In the genomic region with DNA sequence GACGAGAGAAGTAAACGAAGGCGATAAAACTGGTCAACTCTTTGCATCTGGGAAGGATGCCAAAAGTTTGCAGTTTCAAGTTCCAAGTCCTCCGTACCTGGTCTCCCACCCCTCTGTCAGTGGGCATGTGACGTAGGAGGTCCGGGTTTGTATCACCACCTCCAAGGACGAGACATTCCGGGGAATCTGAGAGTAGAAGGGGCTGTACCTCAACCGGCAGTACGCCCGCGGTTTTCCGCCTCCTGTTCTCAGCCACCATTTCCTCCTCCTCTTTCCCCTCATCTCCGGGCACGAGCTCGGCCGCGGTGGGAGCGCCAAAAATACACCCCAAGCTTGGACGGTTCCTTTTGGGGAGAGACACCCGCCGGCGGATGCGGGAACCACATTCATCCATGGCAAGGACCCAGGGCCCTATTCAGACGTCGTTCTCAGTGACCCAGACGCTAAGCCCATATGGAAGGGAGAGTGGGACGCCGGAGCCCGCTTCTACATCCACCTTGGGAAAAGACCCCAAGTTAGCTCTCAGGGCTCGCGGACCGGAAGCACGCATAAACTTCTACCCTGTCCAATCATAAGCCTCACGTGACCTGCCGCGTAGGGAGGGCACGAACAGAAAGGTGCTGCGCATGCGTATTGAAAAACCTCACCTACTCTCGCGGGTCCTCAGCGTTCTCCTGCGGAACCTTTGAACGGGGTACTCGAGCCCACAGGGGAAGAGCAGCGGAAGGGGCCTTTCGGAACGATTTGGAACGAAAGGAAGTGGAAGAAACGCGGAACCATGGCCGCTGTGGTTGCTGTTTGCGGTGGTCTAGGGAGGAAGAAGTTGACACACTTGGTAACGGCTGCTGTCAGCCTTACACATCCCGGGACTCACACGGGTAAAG, we compare ENCODE assay signal across 8 cellular contexts. TPM values are rescaled to one million over a fixed set of nuclear protein-coding genes. Genes with fewer than 3 reads are reported as not detected.
DNase-seq lines count a peak whose midpoint lies in the region; ATAC-seq, FAIRE-seq and TF ChIP-seq lines count a peak whose summit lies in the region.

A gene with protein sequence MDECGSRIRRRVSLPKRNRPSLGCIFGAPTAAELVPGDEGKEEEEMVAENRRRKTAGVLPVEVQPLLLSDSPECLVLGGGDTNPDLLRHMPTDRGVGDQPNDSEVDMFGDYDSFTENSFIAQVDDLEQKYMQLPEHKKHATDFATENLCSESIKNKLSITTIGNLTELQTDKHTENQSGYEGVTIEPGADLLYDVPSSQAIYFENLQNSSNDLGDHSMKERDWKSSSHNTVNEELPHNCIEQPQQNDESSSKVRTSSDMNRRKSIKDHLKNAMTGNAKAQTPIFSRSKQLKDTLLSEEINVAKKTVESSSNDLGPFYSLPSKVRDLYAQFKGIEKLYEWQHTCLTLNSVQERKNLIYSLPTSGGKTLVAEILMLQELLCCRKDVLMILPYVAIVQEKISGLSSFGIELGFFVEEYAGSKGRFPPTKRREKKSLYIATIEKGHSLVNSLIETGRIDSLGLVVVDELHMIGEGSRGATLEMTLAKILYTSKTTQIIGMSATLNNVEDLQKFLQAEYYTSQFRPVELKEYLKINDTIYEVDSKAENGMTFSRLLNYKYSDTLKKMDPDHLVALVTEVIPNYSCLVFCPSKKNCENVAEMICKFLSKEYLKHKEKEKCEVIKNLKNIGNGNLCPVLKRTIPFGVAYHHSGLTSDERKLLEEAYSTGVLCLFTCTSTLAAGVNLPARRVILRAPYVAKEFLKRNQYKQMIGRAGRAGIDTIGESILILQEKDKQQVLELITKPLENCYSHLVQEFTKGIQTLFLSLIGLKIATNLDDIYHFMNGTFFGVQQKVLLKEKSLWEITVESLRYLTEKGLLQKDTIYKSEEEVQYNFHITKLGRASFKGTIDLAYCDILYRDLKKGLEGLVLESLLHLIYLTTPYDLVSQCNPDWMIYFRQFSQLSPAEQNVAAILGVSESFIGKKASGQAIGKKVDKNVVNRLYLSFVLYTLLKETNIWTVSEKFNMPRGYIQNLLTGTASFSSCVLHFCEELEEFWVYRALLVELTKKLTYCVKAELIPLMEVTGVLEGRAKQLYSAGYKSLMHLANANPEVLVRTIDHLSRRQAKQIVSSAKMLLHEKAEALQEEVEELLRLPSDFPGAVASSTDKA (minus strand): TSS at position 524 of the 884 bp plus-strand sequence. CDS start 130 bp downstream, at position 394.
A gene (plus strand): TSS at position 759 of the 884 bp plus-strand sequence. CDS start 20 bp downstream, at position 779.

- under 1% methylated on average over 49 of the region's 57 CpGs for WGBS in esophagus muscularis mucosa

- TF ChIP-seq EP300 in esophagus muscularis mucosa (IDR thresholded peaks at IDR 0.05): no peak

- H3K4me1 Mint-ChIP-seq in activated T-cell treated with anti-CD3 and anti-CD28 coated beads, Interleukin-2, amount 50 U/mL, for 72 hours (ENCODE audit: low read depth): peaks cover 47% of the 10 kb centered on the region

- FAIRE-seq in RCC 7860 (lab: Jason Lieb, UNC): peak; percentile 61

- no peaks in the 10 kb centered on the region for H3K27me3 ChIP-seq in Karpas-422 (ENCODE audit: low read length)
- no peaks in the 10 kb centered on the region for H3K27me3 ChIP-seq in esophagus muscularis mucosa
- no peaks in the 10 kb centered on the region for H3K27me3 ChIP-seq in muscle layer of duodenum (ENCODE audit: low read depth, low read length)

- peak in 2 of 3 experiments; percentile 14 to 39 for TF ChIP-seq CTCF in esophagus muscularis mucosa (IDR thresholded peaks at IDR 0.05)

- no peak within 1 kb of the TSS for H2AFZ ChIP-seq in Karpas-422 (ENCODE audit: low read length)

- peak within 1 kb of the TSS; percentile 94 to 99 for H3K4me3 Mint-ChIP-seq in activated T-cell treated with anti-CD3 and anti-CD28 coated beads, Interleukin-2, amount 50 U/mL, for 72 hours

- H3K27ac Mint-ChIP-seq in activated T-cell treated with anti-CD3 and anti-CD28 coated beads, Interleukin-2, amount 50 U/mL, for 72 hours: peak within 1 kb of the TSS; percentile 100

- peak within 1 kb of the TSS; percentile 85 for H3K9ac ChIP-seq in Karpas-422 (ENCODE audit: low read length)

- peak; percentile 91 for ATAC-seq in GM21825 (IDR thresholded peaks at IDR 0.05; ENCODE audit: unreplicated experiment)
- peak; percentile 93 to 94 for ATAC-seq in activated T-cell treated with anti-CD3 and anti-CD28 coated beads, Interleukin-2, amount 50 U/mL, for 72 hours (replicated peaks in 1 of 2)

- peaks cover 21% of the 10 kb centered on the region; the same call in 1 of the 2 replicates for H3K36me3 ChIP-seq in Karpas-422 (ENCODE audit: insufficient read depth, low read length)
- peaks cover 14 to 55% (median 35%) of the 10 kb centered on the region in 4 donors for H3K36me3 ChIP-seq in esophagus muscularis mucosa
- peaks cover 12 to 48% of the 10 kb centered on the region in 2 donors for H3K36me3 ChIP-seq in muscle layer of duodenum (ENCODE audit: control insufficient read depth in 1 of 2, insufficient read depth in 2 of 2, low read length in 2 of 2)

- H3K27ac ChIP-seq in Karpas-422 (ENCODE audit: low read length) (peak within 1 kb of the TSS; percentile 41), esophagus muscularis mucosa (replicated peaks in 1 of 4) (peak within 1 kb of the TSS; percentile 93 to 97 (median 96)), muscle layer of duodenum (ENCODE audit: low read length) (peak within 1 kb of the TSS; percentile 97)

- H3K79me2 ChIP-seq in Karpas-422 (ENCODE audit: low read length): peaks cover 56% of the 10 kb centered on the region

- H3K4me3 ChIP-seq in Karpas-422 (ENCODE audit: low read length): peak within 1 kb of the TSS; percentile 89
- H3K4me3 ChIP-seq in esophagus muscularis mucosa: peak within 1 kb of the TSS; percentile 64 to 84 (median 82)
- peak within 1 kb of the TSS; percentile 73 to 97 for H3K4me3 ChIP-seq in muscle layer of duodenum (ENCODE audit: low read depth in 1 of 2, low read length in 2 of 2)

- peak within 1 kb of the TSS; percentile 80 for H3K4me2 ChIP-seq in Karpas-422 (ENCODE audit: low read depth, low read length, poor library complexity, severe bottlenecking)

- H3K36me3 Mint-ChIP-seq in activated T-cell treated with anti-CD3 and anti-CD28 coated beads, Interleukin-2, amount 50 U/mL, for 72 hours (ENCODE audit: insufficient read depth in 2 of 2): peaks cover 8 to 20% of the 10 kb centered on the region in 2 donors

- no peaks in the 10 kb centered on the region for H4K20me1 ChIP-seq in Karpas-422 (ENCODE audit: insufficient read depth, low read depth, low read length)

- intact Hi-C loops in esophagus muscularis mucosa (cut with DNase I): loop anchor here (10.0 kb wide), 1 partner anchor 171 kb away; a partner anchor contains a TSS

- no peaks in the 10 kb centered on the region for H3K27me3 Mint-ChIP-seq in activated T-cell treated with anti-CD3 and anti-CD28 coated beads, Interleukin-2, amount 50 U/mL, for 72 hours (ENCODE audit: low read depth)

- DNase-seq in Daoy (ENCODE audit: low read depth) (peak; percentile 96), Karpas-422 (peak; percentile 97), RCC 7860 (ENCODE audit: low spot score) (peak; percentile 95), esophagus muscularis mucosa (ENCODE audit: extremely low spot score) (peak; percentile 99)
- peak; percentile 95 to 96 for DNase-seq in activated T-cell treated with anti-CD3 and anti-CD28 coated beads, Interleukin-2, amount 50 U/mL, for 72 hours
- DNase-seq in stimulated activated CD8-positive, alpha-beta memory T cell treated with anti-CD3 and anti-CD28 coated beads, Interleukin-7, amount 100 ng/mL, for 4 hours (ENCODE audit: low read depth in 2 of 2): peak; percentile 91 to 95

- H3K9me2 ChIP-seq in Karpas-422 (replicated peaks; ENCODE audit: insufficient read depth, low read length): no peaks in the 10 kb centered on the region

- peak; percentile 8 for TF ChIP-seq POLR2A in esophagus muscularis mucosa (IDR thresholded peaks at IDR 0.05; ENCODE audit: low read depth)

- H3K4me1 ChIP-seq in Karpas-422 (ENCODE audit: low read length) (peaks cover 23% of the 10 kb centered on the region), esophagus muscularis mucosa (peaks cover 24 to 31% (median 29%) of the 10 kb centered on the region in 4 donors), muscle layer of duodenum (ENCODE audit: control insufficient read depth in 1 of 2, insufficient read depth in 2 of 2, low read length in 2 of 2) (peaks cover 0 to 25% of the 10 kb centered on the region in 2 donors)

- H3K9me3 ChIP-seq in Karpas-422 (ENCODE audit: low read length): no peaks in the 10 kb centered on the region
- no peaks in the 10 kb centered on the region for H3K9me3 ChIP-seq in esophagus muscularis mucosa
- no peaks in the 10 kb centered on the region for H3K9me3 ChIP-seq in muscle layer of duodenum (ENCODE audit: control insufficient read depth in 1 of 2, low read length in 2 of 2)

- no peaks in the 10 kb centered on the region for H3K9me3 Mint-ChIP-seq in activated T-cell treated with anti-CD3 and anti-CD28 coated beads, Interleukin-2, amount 50 U/mL, for 72 hours

RNA-seq across cellular contexts. Expression of the first gene that starts in this region (rescaled TPM):
- 6.0 and 6.2 TPM in 2 replicates for total RNA-seq in Daoy (2014; rRNA removed; shearing (Covaris generic))
- total RNA-seq in Karpas-422 (2014; rRNA removed; shearing (Covaris generic); ENCODE audit: low replicate concordance): 6.0 and 17.3 TPM in 2 replicates
- total RNA-seq in activated T-cell treated with anti-CD3 and anti-CD28 coated beads, Interleukin-2, amount 50 U/mL, for 72 hours: 10 to 100 TPM; 16.1 to 18.2 TPM
- 10 to 100 TPM in 3 of 4 donors, 1 to 10 TPM in 1; 7.8 to 15.9 (median 12.3) TPM for total RNA-seq in esophagus muscularis mucosa

RNA-seq across cellular contexts. Expression of the second gene that starts in this region (rescaled TPM):
- total RNA-seq in Daoy (2014; rRNA removed; shearing (Covaris generic)): 35.0 and 43.8 TPM in 2 replicates
- 10.4 and 24.8 TPM in 2 replicates for total RNA-seq in Karpas-422 (2014; rRNA removed; shearing (Covaris generic); ENCODE audit: low replicate concordance)
- 10 to 100 TPM; 56.2 to 60.9 TPM for total RNA-seq in activated T-cell treated with anti-CD3 and anti-CD28 coated beads, Interleukin-2, amount 50 U/mL, for 72 hours
- total RNA-seq in esophagus muscularis mucosa: 10 to 100 TPM; 15.7 to 30.3 (median 22.3) TPM

Comparison
In these comparisons a context has a peak if more than half of its experiments do, and no peak if none do; other contexts are left out.
1. Peak in every context shown above with its lines: DNase-seq, ATAC-seq, H3K4me3 ChIP-seq and H3K27ac ChIP-seq.
2. H3K27ac ChIP-seq: peak in every context shown above with its lines; median percentile 97 in muscle layer of duodenum; 96 in esophagus muscularis mucosa; 41 in Karpas-422.